Comparison of ENCODE assay signal across 1 cellular context in the genomic region with DNA sequence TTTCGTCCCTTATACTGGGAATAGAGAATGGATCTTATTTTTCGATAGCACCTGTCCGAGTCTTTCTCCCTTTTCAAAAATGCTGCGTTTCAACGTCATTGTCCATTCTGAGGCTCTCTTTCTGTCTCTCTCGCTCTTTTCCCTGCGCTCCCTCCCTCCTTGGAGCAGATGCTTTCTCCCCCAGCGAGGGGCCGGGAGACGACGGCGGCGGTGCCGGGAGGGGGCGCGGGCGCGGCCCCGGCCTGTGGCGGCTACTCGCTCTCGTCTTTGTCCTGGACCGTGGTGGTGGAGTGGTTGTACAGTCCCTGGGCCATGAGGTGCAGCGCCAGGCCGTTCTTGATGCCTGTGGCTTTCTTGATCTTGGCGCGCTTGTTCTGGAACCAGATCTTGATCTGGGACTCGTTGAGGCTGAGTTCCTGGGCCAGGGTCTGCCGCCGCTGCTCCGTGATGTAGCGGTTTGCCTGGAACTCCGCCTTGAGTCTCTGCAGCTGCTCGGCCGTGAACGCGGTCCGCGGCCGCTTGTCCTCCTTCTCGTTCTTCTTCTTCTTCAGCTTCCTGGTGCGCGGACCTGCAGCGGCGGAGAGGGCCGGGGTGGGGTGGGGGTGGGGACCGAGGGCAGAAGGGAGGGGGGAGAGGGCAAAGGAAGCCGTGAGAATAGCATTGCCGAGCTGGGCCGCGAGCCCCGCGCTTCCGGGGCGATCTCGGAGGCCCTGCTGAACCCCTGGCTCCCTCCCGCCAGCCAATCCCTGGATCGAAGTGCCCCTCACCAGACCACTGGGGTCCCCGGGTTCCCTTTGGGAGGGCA.
TF ChIP-seq lines count a peak whose summit lies in the region.

No MANE protein-coding gene starts in this region.

TF ChIP-seq in SK-N-SH treated with all-trans-retinoic acid at 6 μM for 48 hours, 23 proteins besides CTCF, POLR2A, EP300 and RAD21 (continued from another document):
- TF ChIP-seq, protein P1, sequence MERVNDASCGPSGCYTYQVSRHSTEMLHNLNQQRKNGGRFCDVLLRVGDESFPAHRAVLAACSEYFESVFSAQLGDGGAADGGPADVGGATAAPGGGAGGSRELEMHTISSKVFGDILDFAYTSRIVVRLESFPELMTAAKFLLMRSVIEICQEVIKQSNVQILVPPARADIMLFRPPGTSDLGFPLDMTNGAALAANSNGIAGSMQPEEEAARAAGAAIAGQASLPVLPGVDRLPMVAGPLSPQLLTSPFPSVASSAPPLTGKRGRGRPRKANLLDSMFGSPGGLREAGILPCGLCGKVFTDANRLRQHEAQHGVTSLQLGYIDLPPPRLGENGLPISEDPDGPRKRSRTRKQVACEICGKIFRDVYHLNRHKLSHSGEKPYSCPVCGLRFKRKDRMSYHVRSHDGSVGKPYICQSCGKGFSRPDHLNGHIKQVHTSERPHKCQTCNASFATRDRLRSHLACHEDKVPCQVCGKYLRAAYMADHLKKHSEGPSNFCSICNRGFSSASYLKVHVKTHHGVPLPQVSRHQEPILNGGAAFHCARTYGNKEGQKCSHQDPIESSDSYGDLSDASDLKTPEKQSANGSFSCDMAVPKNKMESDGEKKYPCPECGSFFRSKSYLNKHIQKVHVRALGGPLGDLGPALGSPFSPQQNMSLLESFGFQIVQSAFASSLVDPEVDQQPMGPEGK (CRISPR knock-in tag; IDR thresholded peaks at IDR 0.05; ENCODE audit: borderline replicate concordance), result no peak
- TF ChIP-seq ZFP30 (CRISPR knock-in tag; IDR thresholded peaks at IDR 0.05) (no peak), ESRRG (CRISPR knock-in tag; IDR thresholded peaks at IDR 0.05) (no peak), SNAI2 (CRISPR knock-in tag; IDR thresholded peaks at IDR 0.05) (no peak)
